In the genomic region with DNA sequence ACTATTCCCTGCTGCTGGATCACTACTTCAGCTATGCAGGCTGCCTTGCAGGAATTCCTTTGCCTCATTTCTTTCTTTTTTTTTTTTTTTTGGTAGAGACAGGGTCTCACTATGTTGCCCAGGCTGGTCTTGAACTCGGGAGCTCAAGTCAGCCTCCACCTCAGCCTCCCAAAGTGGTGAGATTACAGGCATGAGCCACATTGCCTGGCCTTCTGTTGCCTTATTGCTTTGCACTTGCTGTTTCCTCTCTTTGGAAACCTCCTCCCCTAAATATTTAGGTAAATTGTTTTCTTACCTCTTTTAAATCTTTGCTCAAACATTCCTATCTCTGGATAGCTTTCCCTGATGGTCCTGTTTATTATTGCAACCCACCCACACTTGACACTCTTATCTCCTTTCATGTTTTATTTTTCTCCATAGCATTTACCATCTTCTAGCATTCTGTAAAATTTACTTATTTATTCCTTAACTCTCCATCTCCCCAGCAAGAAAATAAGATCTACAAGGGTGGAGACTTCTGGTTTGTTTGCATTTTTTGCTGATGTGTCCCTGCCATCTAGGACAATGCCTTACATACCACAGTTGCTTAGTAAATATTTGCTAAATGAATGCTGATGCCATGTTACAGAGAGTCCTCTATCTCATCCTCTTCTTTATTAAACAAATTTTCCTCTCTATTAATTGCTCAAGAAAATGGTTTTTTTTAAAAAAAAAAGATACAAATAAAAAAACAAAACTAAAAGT, we compare ENCODE assay signal across 15 cellular contexts.
DNase-seq lines count a peak whose midpoint lies in the region; ATAC-seq and TF ChIP-seq lines count a peak whose summit lies in the region.
"Had no signal": no experiment of that assay in that cellular context is flagged by ENCODE, and none has a peak within 500 bp of the region (broad histone marks: within the 10 kb centered on the region; RNA-seq: fewer than 3 reads in every experiment).

No MANE protein-coding gene starts in this region.

- no peaks in the 10 kb centered on the region for H3K36me3 ChIP-seq in SK-N-SH (replicated peaks in 1 of 2; ENCODE audit: control insufficient read depth in 1 of 2, insufficient read depth in 2 of 2, low read length in 1 of 2)

- H3K27me3 Mint-ChIP-seq in type B pancreatic cell, result no peaks in the 10 kb centered on the region

- no peaks in the 10 kb centered on the region for H4K20me1 ChIP-seq in SK-N-SH (ENCODE audit: insufficient read depth)

- POLR2A ChIA-PET in SK-N-SH (lab: Yijun Ruan, JAX), result no interaction called here

- no peak overlapping the region for H3K27ac ChIP-seq in SK-N-SH (ENCODE audit: low read depth in 2 of 2, low read length in 1 of 2)
- H3K27ac ChIP-seq: testis had no signal

- no peak overlapping the region for H3K4me2 ChIP-seq in SK-N-SH

- H3K4me1 ChIP-seq in SK-N-SH (ENCODE audit: control insufficient read depth in 1 of 2, insufficient read depth in 2 of 2, low read depth in 1 of 2, low read length in 1 of 2), result no peaks in the 10 kb centered on the region
- H3K4me1 ChIP-seq: testis had no signal

- no peak for TF ChIP-seq RAD21 in SK-N-SH (IDR thresholded peaks at IDR 0.05; ENCODE audit: low read length)

- peak overlapping the region; percentile 82 for H3K27ac Mint-ChIP-seq in type B pancreatic cell
- H3K27ac Mint-ChIP-seq: memory B cell had no signal

- no peak for TF ChIP-seq EP300 in SK-N-SH (IDR thresholded peaks at IDR 0.05; ENCODE audit: borderline replicate concordance in 1 of 2, low read depth in 1 of 2, low read length in 1 of 2)

- H3K9me2 ChIP-seq in SK-N-SH, result no peaks in the 10 kb centered on the region

- TF ChIP-seq CTCF in SK-N-SH (IDR thresholded peaks at IDR 0.05) (no peak), fibroblast of pulmonary artery (IDR thresholded peaks at IDR 0.05; ENCODE audit: low read length, missing control alignments) (no peak), type B pancreatic cell (conservative IDR thresholded peaks at IDR 0.05) (no peak)

- CTCF ChIA-PET in SK-N-SH (lab: Yijun Ruan, JAX), result no interaction called here

- 0% methylated on average over 1 of the region's 1 CpG for WGBS in SK-N-SH (ENCODE audit: low lambda C conversion rate)

- no peaks in the 10 kb centered on the region for H3K9me3 ChIP-seq in SK-N-SH
- H3K9me3 ChIP-seq: testis had no signal

- H3K79me2 ChIP-seq in SK-N-SH (ENCODE audit: insufficient read depth), result no peaks in the 10 kb centered on the region

- H3K36me3 Mint-ChIP-seq in type B pancreatic cell, result no peaks in the 10 kb centered on the region
- H3K36me3 Mint-ChIP-seq: memory B cell had no signal

- no peak overlapping the region for H3K4me3 ChIP-seq in SK-N-SH (ENCODE audit: low read depth in 2 of 2, low read length in 1 of 2)
- H3K4me3 ChIP-seq in fibroblast of pulmonary artery (replicated peaks; ENCODE audit: low read depth, low read length), result no peak overlapping the region
- H3K4me3 ChIP-seq: testis had no signal

- H3F3A ChIP-seq in SK-N-SH (replicated peaks; ENCODE audit: insufficient read depth), result no peaks in the 10 kb centered on the region

- no peak overlapping the region for H2AFZ ChIP-seq in SK-N-SH (ENCODE audit: low read depth)

- no peaks in the 10 kb centered on the region for H3K27me3 ChIP-seq in SK-N-SH (ENCODE audit: insufficient read depth)
- H3K27me3 ChIP-seq: testis had no signal

- DNase-seq in SK-N-SH (no peak), SW 1271 (lab: John Stamatoyannopoulos, UW) (peak; percentile 21 to 56), fibroblast of pulmonary artery (ENCODE audit: low read depth) (peak; percentile 64), type B pancreatic cell (ENCODE audit: extremely low spot score, unreplicated experiment) (no peak), CD1c-positive myeloid dendritic cell (ENCODE audit: extremely low spot score) (no peak)
- DNase-seq: 8988T, Kasumi-1, NCI-H2081, NCI-H774, testis had no signal

- no peak overlapping the region for H3K9ac ChIP-seq in SK-N-SH

- peaks cover 5% of the 10 kb centered on the region for H3K9me3 Mint-ChIP-seq in type B pancreatic cell
- H3K9me3 Mint-ChIP-seq: memory B cell had no signal

- peaks cover 11% of the 10 kb centered on the region for H3K4me1 Mint-ChIP-seq in type B pancreatic cell (ENCODE audit: unreplicated experiment)

- H3K4me3 Mint-ChIP-seq in type B pancreatic cell, result peak overlapping the region; percentile 21
- H3K4me3 Mint-ChIP-seq: memory B cell had no signal

- peak; percentile 59; the same call in 1 of the 3 replicates for ATAC-seq in SK-N-SH treated with all-trans-retinoic acid at 6 μM for 48 hours
- no peak for ATAC-seq in GM21423 (IDR thresholded peaks at IDR 0.05; ENCODE audit: unreplicated experiment)
- ATAC-seq in HG03175 (IDR thresholded peaks at IDR 0.05; ENCODE audit: unreplicated experiment), result no peak
- ATAC-seq: Right ventricle myocardium inferior had no signal

TF ChIP-seq in SK-N-SH treated with all-trans-retinoic acid at 6 μM for 48 hours, 23 proteins besides CTCF, POLR2A, EP300 and RAD21 (continues in another document):
- TF ChIP-seq ESRRG (CRISPR knock-in tag; IDR thresholded peaks at IDR 0.05), result no peak
- TF ChIP-seq, protein P1, sequence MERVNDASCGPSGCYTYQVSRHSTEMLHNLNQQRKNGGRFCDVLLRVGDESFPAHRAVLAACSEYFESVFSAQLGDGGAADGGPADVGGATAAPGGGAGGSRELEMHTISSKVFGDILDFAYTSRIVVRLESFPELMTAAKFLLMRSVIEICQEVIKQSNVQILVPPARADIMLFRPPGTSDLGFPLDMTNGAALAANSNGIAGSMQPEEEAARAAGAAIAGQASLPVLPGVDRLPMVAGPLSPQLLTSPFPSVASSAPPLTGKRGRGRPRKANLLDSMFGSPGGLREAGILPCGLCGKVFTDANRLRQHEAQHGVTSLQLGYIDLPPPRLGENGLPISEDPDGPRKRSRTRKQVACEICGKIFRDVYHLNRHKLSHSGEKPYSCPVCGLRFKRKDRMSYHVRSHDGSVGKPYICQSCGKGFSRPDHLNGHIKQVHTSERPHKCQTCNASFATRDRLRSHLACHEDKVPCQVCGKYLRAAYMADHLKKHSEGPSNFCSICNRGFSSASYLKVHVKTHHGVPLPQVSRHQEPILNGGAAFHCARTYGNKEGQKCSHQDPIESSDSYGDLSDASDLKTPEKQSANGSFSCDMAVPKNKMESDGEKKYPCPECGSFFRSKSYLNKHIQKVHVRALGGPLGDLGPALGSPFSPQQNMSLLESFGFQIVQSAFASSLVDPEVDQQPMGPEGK (CRISPR knock-in tag; IDR thresholded peaks at IDR 0.05; ENCODE audit: borderline replicate concordance), result no peak
- TF ChIP-seq SNAI2 (CRISPR knock-in tag; IDR thresholded peaks at IDR 0.05), result no peak

TF ChIP-seq in SK-N-SH, 30 proteins besides CTCF, POLR2A, EP300 and RAD21:
- TF ChIP-seq, protein P2, sequence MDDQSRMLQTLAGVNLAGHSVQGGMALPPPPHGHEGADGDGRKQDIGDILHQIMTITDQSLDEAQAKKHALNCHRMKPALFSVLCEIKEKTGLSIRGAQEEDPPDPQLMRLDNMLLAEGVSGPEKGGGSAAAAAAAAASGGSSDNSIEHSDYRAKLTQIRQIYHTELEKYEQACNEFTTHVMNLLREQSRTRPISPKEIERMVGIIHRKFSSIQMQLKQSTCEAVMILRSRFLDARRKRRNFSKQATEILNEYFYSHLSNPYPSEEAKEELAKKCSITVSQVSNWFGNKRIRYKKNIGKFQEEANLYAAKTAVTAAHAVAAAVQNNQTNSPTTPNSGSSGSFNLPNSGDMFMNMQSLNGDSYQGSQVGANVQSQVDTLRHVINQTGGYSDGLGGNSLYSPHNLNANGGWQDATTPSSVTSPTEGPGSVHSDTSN (IDR thresholded peaks at IDR 0.05), result no peak
- TF ChIP-seq, protein P3, sequence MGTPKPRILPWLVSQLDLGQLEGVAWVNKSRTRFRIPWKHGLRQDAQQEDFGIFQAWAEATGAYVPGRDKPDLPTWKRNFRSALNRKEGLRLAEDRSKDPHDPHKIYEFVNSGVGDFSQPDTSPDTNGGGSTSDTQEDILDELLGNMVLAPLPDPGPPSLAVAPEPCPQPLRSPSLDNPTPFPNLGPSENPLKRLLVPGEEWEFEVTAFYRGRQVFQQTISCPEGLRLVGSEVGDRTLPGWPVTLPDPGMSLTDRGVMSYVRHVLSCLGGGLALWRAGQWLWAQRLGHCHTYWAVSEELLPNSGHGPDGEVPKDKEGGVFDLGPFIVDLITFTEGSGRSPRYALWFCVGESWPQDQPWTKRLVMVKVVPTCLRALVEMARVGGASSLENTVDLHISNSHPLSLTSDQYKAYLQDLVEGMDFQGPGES (IDR thresholded peaks at IDR 0.05; ENCODE audit: low read depth, low read length), result no peak
- TF ChIP-seq, protein P4, sequence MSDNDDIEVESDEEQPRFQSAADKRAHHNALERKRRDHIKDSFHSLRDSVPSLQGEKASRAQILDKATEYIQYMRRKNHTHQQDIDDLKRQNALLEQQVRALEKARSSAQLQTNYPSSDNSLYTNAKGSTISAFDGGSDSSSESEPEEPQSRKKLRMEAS (IDR thresholded peaks at IDR 0.05; ENCODE audit: low read depth), result no peak
- no peak for TF ChIP-seq RCOR1 (IDR thresholded peaks at IDR 0.05; ENCODE audit: low read length)
- TF ChIP-seq, protein P5, sequence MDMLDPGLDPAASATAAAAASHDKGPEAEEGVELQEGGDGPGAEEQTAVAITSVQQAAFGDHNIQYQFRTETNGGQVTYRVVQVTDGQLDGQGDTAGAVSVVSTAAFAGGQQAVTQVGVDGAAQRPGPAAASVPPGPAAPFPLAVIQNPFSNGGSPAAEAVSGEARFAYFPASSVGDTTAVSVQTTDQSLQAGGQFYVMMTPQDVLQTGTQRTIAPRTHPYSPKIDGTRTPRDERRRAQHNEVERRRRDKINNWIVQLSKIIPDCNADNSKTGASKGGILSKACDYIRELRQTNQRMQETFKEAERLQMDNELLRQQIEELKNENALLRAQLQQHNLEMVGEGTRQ (IDR thresholded peaks at IDR 0.05; ENCODE audit: borderline replicate concordance, low read depth, low read length), result no peak

Comparison
In these comparisons a context has a peak if more than half of its experiments do, and no peak if none do; other contexts are left out.
1. DNase-seq: peak in SW 1271 (2 of 2) and fibroblast of pulmonary artery (single experiment); none in SK-N-SH (single experiment), type B pancreatic cell (single experiment) and CD1c-positive myeloid dendritic cell (single experiment).